6 cellular contexts compared by ENCODE assay signal in genomic region chr9:86865957-86866356, GRCh38.
"Had no signal": no experiment of that assay in that cellular context is flagged by ENCODE, and none has a peak within 500 bp of the region (broad histone marks: within the 10 kb centered on the region; RNA-seq: fewer than 3 reads in every experiment).

No MANE protein-coding gene starts in this region.

- DNase-seq: GM23248, GOT3, H7, IMR-90 had no signal

- H3K9me3 ChIP-seq: HAP-1 had no signal

- H3K27ac ChIP-seq: GM23248 had no signal

- H3K4me3 ChIP-seq: GM23248, HAP-1 had no signal

- FAIRE-seq: HTR-8/SVneo had no signal

- H2AFZ ChIP-seq: GM23248 had no signal

- H3K9ac ChIP-seq: GM23248 had no signal

- H3K4me1 ChIP-seq: HAP-1 had no signal

- H3K36me3 ChIP-seq: HAP-1 had no signal
